23 cellular contexts compared by ENCODE assay signal in genomic region chr15:94294556-94294955, GRCh38.
DNase-seq lines count a peak whose midpoint lies in the region; ATAC-seq and TF ChIP-seq lines count a peak whose summit lies in the region.
"Had no signal": no experiment of that assay in that cellular context is flagged by ENCODE, and none has a peak within 500 bp of the region (broad histone marks: within the 10 kb centered on the region; RNA-seq: fewer than 3 reads in every experiment).

No MANE protein-coding gene starts in this region.

- H3K9me3 ChIP-seq in SU-DHL-6 (ENCODE audit: insufficient read depth, low read length) (no peaks in the 10 kb centered on the region), left lung (peaks cover 0 to 6% of the 10 kb centered on the region in 2 donors), spleen (peaks cover 0 to 4% (median 0%) of the 10 kb centered on the region in 8 donors)
- H3K9me3 ChIP-seq: A549, lower lobe of right lung, SK-N-SH, upper lobe of left lung had no signal

- no peaks in the 10 kb centered on the region for H4K20me1 ChIP-seq in SU-DHL-6 (ENCODE audit: low read depth, low read length)

- H3K36me3 Mint-ChIP-seq in activated naive CD8-positive, alpha-beta T cell treated with anti-CD3 and anti-CD28 coated beads, Interleukin-2, amount 10 ng/mL, durations not matched to agents 7 days and 5 days: peaks cover 26% of the 10 kb centered on the region
- H3K36me3 Mint-ChIP-seq in activated naive CD8-positive, alpha-beta T cell treated with anti-CD3 and anti-CD28 coated beads for 36 hours: peaks cover 24% of the 10 kb centered on the region

- H3K27me3 ChIP-seq in SU-DHL-6 (ENCODE audit: low read length) (no peaks in the 10 kb centered on the region), left lung (no peaks in the 10 kb centered on the region), spleen (replicated peaks in 1 of 7) (no peaks in the 10 kb centered on the region)
- H3K27me3 ChIP-seq: esophagus muscularis mucosa, upper lobe of left lung had no signal

- H3K9me2 ChIP-seq in SU-DHL-6 (replicated peaks; ENCODE audit: insufficient read depth, low read length): no peaks in the 10 kb centered on the region

- WGBS in spleen, 5 donors: 52 to 79% (median 67%) methylated on average over 1 of the region's 1 CpG

- H3K4me2 ChIP-seq in SU-DHL-6 (ENCODE audit: low read depth, low read length, poor library complexity, severe bottlenecking): peak overlapping the region; percentile 9
- H3K4me2 ChIP-seq: A549, SK-N-SH had no signal

- peaks cover 0 to 60% of the 10 kb centered on the region in 2 donors for H3K4me1 ChIP-seq in left lung
- peaks cover 5 to 97% (median 47%) of the 10 kb centered on the region in 6 donors for H3K4me1 ChIP-seq in spleen
- H3K4me1 ChIP-seq: A549, esophagus muscularis mucosa had no signal

- no peak for DNase-seq in activated naive CD8-positive, alpha-beta T cell treated with anti-CD3 and anti-CD28 coated beads, Interleukin-2, amount 10 ng/mL, durations not matched to agents 7 days and 5 days
- no peak for DNase-seq in activated naive CD8-positive, alpha-beta T cell treated with anti-CD3 and anti-CD28 coated beads for 36 hours
- DNase-seq in left lung (no peak), DMS53 (lab: John Stamatoyannopoulos, UW) (no peak), NCI-H82 treated with DMSO at 0.1 percent for 48 hours (lab: John Stamatoyannopoulos, UW; ENCODE audit: unreplicated experiment) (no peak), SIG-M5 treated with dmso at 0.1 percent for 504 hours (lab: John Stamatoyannopoulos, UW; ENCODE audit: unreplicated experiment) (no peak), spleen (no peak)
- DNase-seq: activated CD4-positive, alpha-beta T cell treated with anti-CD3 and anti-CD28 coated beads for 1 hour; effector memory CD4-positive, alpha-beta T cell; islet precursor cell; lower lobe of right lung; NCI-H1092 treated with DMSO at 0.1 percent for 48 hours; NCI-H2081 treated with DMSO at 0.1 percent for 48 hours; NCI-H510A; occipital lobe; retina; SK-N-SH; upper lobe of left lung had no signal

- H3K27ac ChIP-seq in SU-DHL-6 (ENCODE audit: low read depth, low read length) (peak overlapping the region; percentile 61), left lung (peak overlapping the region in 1 of 2 donors; percentile 49), spleen (peak overlapping the region in 2 of 8 donors; percentile 4 to 50)
- H3K27ac ChIP-seq: A549, esophagus muscularis mucosa, lower lobe of right lung, upper lobe of left lung had no signal

- peaks cover 85% of the 10 kb centered on the region for H3K79me2 ChIP-seq in SU-DHL-6 (ENCODE audit: insufficient read depth, low read length)

- peaks cover 50% of the 10 kb centered on the region for H3K4me1 Mint-ChIP-seq in activated naive CD8-positive, alpha-beta T cell treated with anti-CD3 and anti-CD28 coated beads, Interleukin-2, amount 10 ng/mL, durations not matched to agents 7 days and 5 days
- peaks cover 32% of the 10 kb centered on the region for H3K4me1 Mint-ChIP-seq in activated naive CD8-positive, alpha-beta T cell treated with anti-CD3 and anti-CD28 coated beads for 36 hours

- ATAC-seq in activated naive CD8-positive, alpha-beta T cell treated with anti-CD3 and anti-CD28 coated beads, Interleukin-2, amount 10 ng/mL, durations not matched to agents 7 days and 5 days (ENCODE audit: low read depth): no peak
- ATAC-seq in left lung: peak; percentile 23
- ATAC-seq: A549, HepG2 had no signal

- no peak for TF ChIP-seq CTCF in SU-DHL-6 (IDR thresholded peaks at IDR 0.05; ENCODE audit: insufficient read depth, low read length, poor library complexity, severe bottlenecking)
- TF ChIP-seq CTCF in left lung (IDR thresholded peaks at IDR 0.05): no peak
- TF ChIP-seq CTCF in spleen (IDR thresholded peaks at IDR 0.05 in 8 of 11, conservative IDR thresholded peaks at IDR 0.05 in 3 of 11): no peak

- no peak overlapping the region for H3K9ac ChIP-seq in SU-DHL-6 (ENCODE audit: low read length)
- H3K9ac ChIP-seq: SK-N-SH had no signal

- H3K36me3 ChIP-seq in SU-DHL-6 (ENCODE audit: low read length) (peaks cover 11% of the 10 kb centered on the region), left lung (peaks cover 0 to 4% of the 10 kb centered on the region in 2 donors), spleen (peaks cover 0 to 10% (median 0%) of the 10 kb centered on the region in 6 donors)
- H3K36me3 ChIP-seq: esophagus muscularis mucosa, upper lobe of left lung had no signal

- peaks cover 45% of the 10 kb centered on the region for H3F3A ChIP-seq in SU-DHL-6 (ENCODE audit: insufficient read depth)

- H3K27me3 Mint-ChIP-seq in activated naive CD8-positive, alpha-beta T cell treated with anti-CD3 and anti-CD28 coated beads, Interleukin-2, amount 10 ng/mL, durations not matched to agents 7 days and 5 days: no peaks in the 10 kb centered on the region
- no peaks in the 10 kb centered on the region for H3K27me3 Mint-ChIP-seq in activated naive CD8-positive, alpha-beta T cell treated with anti-CD3 and anti-CD28 coated beads for 36 hours

- H3K9me3 Mint-ChIP-seq in activated naive CD8-positive, alpha-beta T cell treated with anti-CD3 and anti-CD28 coated beads, Interleukin-2, amount 10 ng/mL, durations not matched to agents 7 days and 5 days: peaks cover 8% of the 10 kb centered on the region
- peaks cover 7% of the 10 kb centered on the region for H3K9me3 Mint-ChIP-seq in activated naive CD8-positive, alpha-beta T cell treated with anti-CD3 and anti-CD28 coated beads for 36 hours

- intact Hi-C loops in left lung (cut with DNase I): no loop called here
- intact Hi-C loops in spleen (cut with DNase I; ENCODE audit: low total_unique reads): no loop called here

- peak overlapping the region; percentile 21 for H3K27ac Mint-ChIP-seq in activated naive CD8-positive, alpha-beta T cell treated with anti-CD3 and anti-CD28 coated beads, Interleukin-2, amount 10 ng/mL, durations not matched to agents 7 days and 5 days
- H3K27ac Mint-ChIP-seq in activated naive CD8-positive, alpha-beta T cell treated with anti-CD3 and anti-CD28 coated beads for 36 hours: no peak overlapping the region
- H3K27ac Mint-ChIP-seq: activated naive CD4-positive, alpha-beta T cell treated with anti-CD3 and anti-CD28 coated beads, Interleukin-2, amount 50 U/mL, for 72 hours had no signal

- POLR2A ChIA-PET in activated naive CD8-positive, alpha-beta T cell treated with anti-CD3 and anti-CD28 coated beads, Interleukin-2, amount 10 ng/mL, durations not matched to agents 7 days and 5 days (lab: Charles Lee): interaction anchor here (1.3 kb wide), 1 partner anchor 63 kb away, joined by 5 read pairs; the partner anchor contains the start of gene MCTP2

- no peak overlapping the region for H3K4me3 Mint-ChIP-seq in activated naive CD8-positive, alpha-beta T cell treated with anti-CD3 and anti-CD28 coated beads, Interleukin-2, amount 10 ng/mL, durations not matched to agents 7 days and 5 days
- H3K4me3 Mint-ChIP-seq in activated naive CD8-positive, alpha-beta T cell treated with anti-CD3 and anti-CD28 coated beads for 36 hours: no peak overlapping the region

- H3K4me3 ChIP-seq in SU-DHL-6 (ENCODE audit: insufficient read depth, low read length, poor library complexity, severe bottlenecking): no peak overlapping the region
- H3K4me3 ChIP-seq in left lung: no peak overlapping the region
- H3K4me3 ChIP-seq in spleen: no peak overlapping the region
- H3K4me3 ChIP-seq: A549, esophagus muscularis mucosa, lower lobe of right lung, upper lobe of left lung had no signal

- no peak for TF ChIP-seq POLR2A in spleen (IDR thresholded peaks at IDR 0.05)

- H2AFZ ChIP-seq in SU-DHL-6 (ENCODE audit: low read depth, low read length, severe bottlenecking): no peak overlapping the region
